9 cellular contexts compared by ENCODE assay signal in the genomic region with DNA sequence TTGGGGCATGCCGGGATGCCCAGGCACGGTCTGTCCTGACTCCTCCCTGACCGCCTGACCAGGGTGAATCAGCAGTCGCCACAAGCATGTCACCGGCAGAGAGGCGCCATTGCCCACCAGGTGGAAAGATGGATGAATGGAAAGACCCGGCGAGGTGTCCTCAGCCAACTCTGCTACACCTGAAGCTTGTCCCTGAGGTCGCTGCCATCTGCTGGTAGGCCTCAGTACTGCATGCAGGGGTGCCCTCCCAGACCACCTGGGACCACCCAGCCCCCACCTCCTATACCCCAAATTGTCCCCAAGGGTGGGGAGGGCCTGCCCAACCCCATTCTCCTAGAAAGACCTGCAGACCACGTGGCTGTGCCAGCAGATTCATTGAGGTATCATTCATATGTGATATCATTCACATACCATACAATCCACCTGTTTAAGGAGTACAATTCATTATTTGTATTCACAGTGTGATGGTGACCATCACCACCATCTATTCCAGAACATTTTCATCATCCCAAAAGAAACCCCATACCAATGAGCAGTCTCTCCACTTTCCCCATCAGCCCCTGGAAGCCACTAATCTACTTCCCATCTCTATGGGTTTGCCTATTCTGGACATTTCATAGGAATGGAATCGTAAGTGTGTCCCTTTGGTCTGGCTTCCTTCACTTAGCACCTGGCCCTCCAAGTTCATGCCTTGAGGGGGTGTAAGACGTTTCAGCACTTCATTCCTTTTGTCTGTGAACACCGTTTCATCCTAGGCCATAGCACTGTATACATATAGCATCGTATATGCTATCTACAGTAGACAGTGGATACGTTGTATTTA. TPM values are rescaled to one million over a fixed set of nuclear protein-coding genes. Genes with fewer than 3 reads are reported as not detected.
DNase-seq lines count a peak whose midpoint lies in the region; ATAC-seq and TF ChIP-seq lines count a peak whose summit lies in the region.
"Had no signal": no experiment of that assay in that cellular context is flagged by ENCODE, and none has a peak within 500 bp of the region (broad histone marks: within the 10 kb centered on the region; RNA-seq: fewer than 3 reads in every experiment).

No MANE protein-coding gene starts in this region.

- H3K27ac Mint-ChIP-seq in effector memory CD8-positive, alpha-beta T cell, result no peak overlapping the region
- H3K27ac Mint-ChIP-seq in progenitor cell of endocrine pancreas, result no peak overlapping the region

- no peak for ATAC-seq in effector memory CD8-positive, alpha-beta T cell (replicated peaks)
- ATAC-seq in GM21825 (IDR thresholded peaks at IDR 0.05; ENCODE audit: unreplicated experiment), result no peak

- WGBS in lower leg skin, 2 donors, result 30 to 34% methylated on average over 15 of the region's 15 CpGs

- TF ChIP-seq POLR2A in lower leg skin (IDR thresholded peaks at IDR 0.05), result no peak

- H3K4me3 Mint-ChIP-seq in effector memory CD8-positive, alpha-beta T cell, result no peak overlapping the region
- no peak overlapping the region for H3K4me3 Mint-ChIP-seq in progenitor cell of endocrine pancreas (ENCODE audit: low read depth)

- H3K9me3 Mint-ChIP-seq in effector memory CD8-positive, alpha-beta T cell, result no peaks in the 10 kb centered on the region
- H3K9me3 Mint-ChIP-seq in progenitor cell of endocrine pancreas (ENCODE audit: low read depth), result no peaks in the 10 kb centered on the region

- H3K27me3 Mint-ChIP-seq in effector memory CD8-positive, alpha-beta T cell, result peaks cover 11 to 16% of the 10 kb centered on the region in 2 donors
- H3K27me3 Mint-ChIP-seq in progenitor cell of endocrine pancreas, result peaks cover 8% of the 10 kb centered on the region

- intact Hi-C loops in lower leg skin (cut with DNase I; ENCODE audit: low total_unique reads), result no loop called here

- H3K4me3 ChIP-seq in lower leg skin (ENCODE audit: low read depth, poor library complexity, severe bottlenecking), result no peak overlapping the region

- TF ChIP-seq CTCF in progenitor cell of endocrine pancreas (IDR thresholded peaks at IDR 0.05; ENCODE audit: unreplicated experiment) (peak; percentile 78), lower leg skin (IDR thresholded peaks at IDR 0.05) (no peak)

- no peaks in the 10 kb centered on the region for H3K4me1 Mint-ChIP-seq in effector memory CD8-positive, alpha-beta T cell (ENCODE audit: low read depth in 2 of 2)
- H3K4me1 Mint-ChIP-seq in progenitor cell of endocrine pancreas (ENCODE audit: low read depth), result no peaks in the 10 kb centered on the region

- DNase-seq in NCI-H2227 (lab: John Stamatoyannopoulos, UW; ENCODE audit: unreplicated experiment) (peak; percentile 56), NCI-H2227 treated with DMSO at 0.1 percent for 48 hours (lab: John Stamatoyannopoulos, UW) (no peak), SK-N-DZ (ENCODE audit: low spot score) (peak; percentile 41), progenitor cell of endocrine pancreas (ENCODE audit: low spot score, unreplicated experiment) (peak; percentile 70), lower leg skin (ENCODE audit: low spot score in 2 of 2) (no peak), cerebellum (ENCODE audit: low spot score) (no peak)
- peak in 2 of 3 experiments; percentile 2 to 6 for DNase-seq in effector memory CD8-positive, alpha-beta T cell

- H3K36me3 Mint-ChIP-seq in effector memory CD8-positive, alpha-beta T cell (ENCODE audit: insufficient read depth), result no peaks in the 10 kb centered on the region
- no peaks in the 10 kb centered on the region for H3K36me3 Mint-ChIP-seq in progenitor cell of endocrine pancreas (ENCODE audit: insufficient read depth)

RNA-seq across cellular contexts. Expression of gene FGF3, which starts 17.5 kb away (rescaled TPM):
- polyA plus RNA-seq in SK-N-DZ (2014; cell fraction: cytosol; rRNA removed), result not detected in 2 replicates
- polyA plus RNA-seq in SK-N-DZ (2014; cell fraction: nucleus; rRNA removed), result not detected in 2 replicates
- not detected in 2 replicates for total RNA-seq in progenitor cell of endocrine pancreas
- not detected for total RNA-seq in lower leg skin
- 6.5 TPM for total RNA-seq in cerebellum
- total RNA-seq: right cardiac atrium had no signal
- polyA plus RNA-seq: right cardiac atrium had no signal

RNA-seq across cellular contexts. Expression of gene FGF4, which starts 26.6 kb away (rescaled TPM):
- not detected in 2 replicates for polyA plus RNA-seq in SK-N-DZ (2014; cell fraction: cytosol; rRNA removed)
- polyA plus RNA-seq in SK-N-DZ (2014; cell fraction: nucleus; rRNA removed), result not detected in 2 replicates
- total RNA-seq in progenitor cell of endocrine pancreas (not detected in 2 replicates), lower leg skin (not detected), cerebellum (not detected)
- total RNA-seq: right cardiac atrium had no signal
- polyA plus RNA-seq: right cardiac atrium had no signal

Comparison
In these comparisons a context has a peak if more than half of its experiments do, and no peak if none do; other contexts are left out.
1. DNase-seq: peak in NCI-H2227 (single experiment), SK-N-DZ (single experiment), effector memory CD8-positive, alpha-beta T cell (2 of 3) and progenitor cell of endocrine pancreas (single experiment); none in NCI-H2227 treated with DMSO at 0.1 percent for 48 hours (single experiment), lower leg skin (0 of 2) and cerebellum (single experiment).